8 cellular contexts compared by ENCODE assay signal in the genomic region with DNA sequence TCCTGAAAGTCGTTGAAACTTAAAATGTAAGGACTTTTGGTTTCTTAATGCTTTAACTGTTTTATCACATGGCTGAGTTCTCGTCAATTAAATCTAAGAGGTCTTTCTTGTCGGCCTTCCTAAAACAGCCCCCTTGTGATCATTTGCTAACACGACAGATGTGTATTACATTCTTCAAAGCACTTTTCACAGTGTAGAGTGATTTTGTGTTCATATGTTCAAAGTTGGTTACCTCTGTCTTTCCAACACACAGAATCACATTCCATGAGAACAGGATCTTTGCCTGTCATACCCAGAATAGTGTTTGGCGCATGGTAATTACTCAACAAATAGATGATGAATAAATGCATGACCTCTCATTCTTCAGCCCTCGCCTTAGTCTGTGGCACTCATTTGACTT. TPM values are rescaled to one million over a fixed set of nuclear protein-coding genes. Genes with fewer than 3 reads are reported as not detected.
DNase-seq lines count a peak whose midpoint lies in the region; ATAC-seq and TF ChIP-seq lines count a peak whose summit lies in the region.

No MANE protein-coding gene starts in this region.

- no peaks in the 10 kb centered on the region for H3K27me3 ChIP-seq in BLaER1
- H3K27me3 ChIP-seq in muscle layer of colon (ENCODE audit: control insufficient read depth in 1 of 2, insufficient read depth in 2 of 2, low read length in 2 of 2), result no peaks in the 10 kb centered on the region

- peak; percentile 68 for DNase-seq in Jurkat, Clone E6-1 (ENCODE audit: low read depth, low spot score)
- DNase-seq in cardiac fibroblast (ENCODE audit: low read depth in 2 of 2) (peak; percentile 46 to 49), substantia nigra (lab: John Stamatoyannopoulos, UW) (no peak), NCI-H2107 treated with DMSO at 0.1 percent for 48 hours (lab: John Stamatoyannopoulos, UW; ENCODE audit: unreplicated experiment) (no peak), HuH-7.5 (ENCODE audit: low spot score) (no peak)

- H3K9ac ChIP-seq in BLaER1, result peak overlapping the region; percentile 93
- peak overlapping the region; percentile 78 for H3K9ac ChIP-seq in muscle layer of colon (ENCODE audit: low read length)

- ATAC-seq in HG03139 (IDR thresholded peaks at IDR 0.05; ENCODE audit: unreplicated experiment), result no peak

- H3K4me2 ChIP-seq in BLaER1, result peak overlapping the region; percentile 83

- H3K27ac ChIP-seq in BLaER1 (peak overlapping the region; percentile 86; the same call in 1 of the 2 replicates), muscle layer of colon (ENCODE audit: low read depth, low read length) (no peak overlapping the region), substantia nigra (ENCODE audit: low read depth, low read length, poor library complexity, severe bottlenecking) (no peak overlapping the region)

- H3K4me1 ChIP-seq in BLaER1, result peaks cover 21% of the 10 kb centered on the region
- peaks cover 13% of the 10 kb centered on the region for H3K4me1 ChIP-seq in muscle layer of colon (ENCODE audit: insufficient read depth, low read length)

- peak; percentile 12 for TF ChIP-seq CTCF in cardiac fibroblast (IDR thresholded peaks at IDR 0.05; ENCODE audit: low read depth, low read length)

- H4K20me1 ChIP-seq in BLaER1, result peaks cover 50% of the 10 kb centered on the region

- no peaks in the 10 kb centered on the region for H3K9me3 ChIP-seq in BLaER1
- no peaks in the 10 kb centered on the region for H3K9me3 ChIP-seq in muscle layer of colon (ENCODE audit: low read length)

- H3K36me3 ChIP-seq in BLaER1 (peaks cover 19% of the 10 kb centered on the region), muscle layer of colon (ENCODE audit: insufficient read depth, low read length) (no peaks in the 10 kb centered on the region)

- H3K4me3 ChIP-seq in BLaER1 (peak overlapping the region; percentile 85), cardiac fibroblast (replicated peaks in 1 of 2; ENCODE audit: low read depth in 2 of 2, low read length in 2 of 2) (peak overlapping the region; percentile 80 to 86), muscle layer of colon (ENCODE audit: low read depth in 1 of 2, low read length in 2 of 2) (peak overlapping the region; percentile 53 to 69)
- peak overlapping the region; percentile 79 for H3K4me3 ChIP-seq in Jurkat, Clone E6-1 (ENCODE audit: low read length)

RNA-seq across cellular contexts. Expression of a gene that starts 1.1 kb away (rescaled TPM):
- polyA plus RNA-seq in Jurkat, Clone E6-1 (2012; ENCODE audit: insufficient read depth, insufficient read length), result 28.6 TPM

Comparison
In these comparisons a context has a peak if more than half of its experiments do, and no peak if none do; other contexts are left out.
1. DNase-seq: peak in Jurkat, Clone E6-1 (single experiment) and cardiac fibroblast (2 of 2); none in substantia nigra (0 of 49), NCI-H2107 treated with DMSO at 0.1 percent for 48 hours (single experiment) and HuH-7.5 (single experiment).
2. Peak in every context shown above with its lines, with median percentiles within 50 percentile points of each other: H3K4me3 ChIP-seq.